In genomic region chr6:34601706-34602105, GRCh38 we compare ENCODE assay signal across 2 cellular contexts.
TF ChIP-seq lines count a peak whose summit lies in the region.

No MANE protein-coding gene starts in this region.

TF ChIP-seq in GM23338, 12 proteins besides CTCF, POLR2A, EP300 and RAD21 (continued from another document):
- no peak for TF ChIP-seq ZNF462 (CRISPR knock-in tag; IDR thresholded peaks at IDR 0.05)
- TF ChIP-seq POLR2AphosphoS5 (IDR thresholded peaks at IDR 0.05; ENCODE audit: low read depth) = no peak
- TF ChIP-seq ZNF114 (CRISPR knock-in tag; IDR thresholded peaks at IDR 0.05) = no peak

TF ChIP-seq in SK-N-SH treated with all-trans-retinoic acid at 6 μM for 48 hours, 23 proteins besides CTCF, POLR2A, EP300 and RAD21 (continued from another document):
- TF ChIP-seq TSHZ2 (CRISPR knock-in tag; IDR thresholded peaks at IDR 0.05) (no peak), SNAI2 (CRISPR knock-in tag; IDR thresholded peaks at IDR 0.05) (no peak)
